In genomic region chr12:69154585-69155363, GRCh38 we compare ENCODE assay signal across 8 cellular contexts.
DNase-seq lines count a peak whose midpoint lies in the region; ATAC-seq, FAIRE-seq and TF ChIP-seq lines count a peak whose summit lies in the region.

No MANE protein-coding gene starts in this region.

- no peaks in the 10 kb centered on the region for H4K20me1 ChIP-seq in HepG2 (ENCODE audit: insufficient read depth, low read length)

- BruUV-seq in HepG2 (replicated peaks; lab: Mats Ljungman, UMichigan): no TSS peak

- no peak overlapping the region for H3K27ac ChIP-seq in HepG2 (ENCODE audit: extremely low read length, insufficient read depth, low read length)

- POLR2A ChIA-PET in HepG2 (lab: Yijun Ruan, JAX): no interaction called here

- ATAC-seq in HG02885 (IDR thresholded peaks at IDR 0.05; ENCODE audit: poor library complexity, unreplicated experiment): peak; percentile 61
- peak; percentile 70 for ATAC-seq in HepG2

- no peak for TF ChIP-seq POLR2A in HepG2 (IDR thresholded peaks at IDR 0.05; ENCODE audit: insufficient read depth in 1 of 2, low read depth in 2 of 2, low read length in 2 of 2)

- H3K4me3 ChIP-seq in HepG2 (replicated peaks in 1 of 3; ENCODE audit: insufficient read depth in 1 of 3, low read depth in 2 of 3, low read length in 3 of 3): no peak overlapping the region

- FAIRE-seq in HepG2 (lab: Jason Lieb, UNC): peak; percentile 73

- peak; percentile 84 for TF ChIP-seq CTCF in HepG2 (CRISPR knock-in tag; IDR thresholded peaks at IDR 0.05)

- H3K27me3 ChIP-seq in HepG2 (ENCODE audit: control insufficient read depth in 1 of 2, insufficient read depth in 2 of 2, low read length in 2 of 2): no peaks in the 10 kb centered on the region

- peaks cover 29% of the 10 kb centered on the region for H3K4me1 ChIP-seq in HepG2 (ENCODE audit: insufficient read depth, low read length)

- H3K36me3 ChIP-seq in HepG2 (replicated peaks in 1 of 2; ENCODE audit: control insufficient read depth in 1 of 2, insufficient read depth in 2 of 2, low read length in 2 of 2): no peaks in the 10 kb centered on the region

- peak overlapping the region; percentile 8 for H2AFZ ChIP-seq in HepG2 (ENCODE audit: low read length)

- CTCF ChIA-PET in HepG2 (lab: Yijun Ruan, JAX; ENCODE audit: low intra/inter-chr PET ratio, low total read pairs): interaction anchor here (1.8 kb wide), 1 partner anchor 99 kb away, joined by 17 read pairs; no protein-coding TSS in a partner anchor

- no peaks in the 10 kb centered on the region for H3K79me2 ChIP-seq in HepG2 (ENCODE audit: insufficient read depth, low read length)

- 0 out of 2 replicates have a peak overlapping the region, but pooled peaks have one; percentile 6 for H3K4me2 ChIP-seq in HepG2 (ENCODE audit: low read depth, low read length)

- in situ Hi-C loops in HepG2 (cut with HindIII; ENCODE audit: extremely low pct_ligation_motif_present, low pct_unique_long_range_greater_than_20kb): loop anchor here (10.0 kb wide), 1 partner anchor 100 kb away; no protein-coding TSS in a partner anchor

- intact Hi-C loops in HepG2 (cut with micrococcal nuclease; ENCODE audit: unreplicated experiment): loop anchor here (1.0 to 10.0 kb wide), 3 partner anchors 100 to 292 kb away; no protein-coding TSS in a partner anchor

- TF ChIP-seq RAD21 in HepG2 (CRISPR knock-in tag; IDR thresholded peaks at IDR 0.05): peak; percentile 43; the same call in 1 of the 2 replicates

- WGBS in HepG2 (ENCODE audit: low lambda C conversion rate): 2% methylated on average over 7 of the region's 7 CpGs

- no peaks in the 10 kb centered on the region for H3K9me3 ChIP-seq in HepG2 (ENCODE audit: low read length)

- TF ChIP-seq EP300 in HepG2 (IDR thresholded peaks at IDR 0.05; ENCODE audit: low read depth in 2 of 2, low read length in 2 of 2) (no peak), HepG2 (CRISPR knock-in tag; IDR thresholded peaks at IDR 0.05; ENCODE audit: borderline replicate concordance) (no peak)

- DNase-seq in GDM1 (lab: John Stamatoyannopoulos, UW) (peak; percentile 52), NCI-H446 treated with DMSO at 0.1 percent for 48 hours (lab: John Stamatoyannopoulos, UW) (peak; percentile 11), cerebellar cortex (ENCODE audit: low spot score) (peak; percentile 58), HepG2 (ENCODE audit: low spot score) (peak; percentile 60), NCI-H226 (no peak)
- DNase-seq in activated CD4-positive, alpha-beta T cell treated with anti-CD3 and anti-CD28 coated beads for 1 hour: peak; percentile 65
- DNase-seq in stimulated activated CD8-positive, alpha-beta memory T cell treated with anti-CD3 and anti-CD28 coated beads, Interleukin-12 subunit alpha, Interleukin-12 subunit beta, amount 100 ng/mL, for 1 hour (ENCODE audit: low read depth): peak; percentile 69

- no peak overlapping the region for H3K9ac ChIP-seq in HepG2 (ENCODE audit: insufficient read depth, low read depth, low read length)

TF ChIP-seq in HepG2, 621 proteins besides CTCF, POLR2A, EP300 and RAD21 (continues in another document):
- TF ChIP-seq, protein P1, sequence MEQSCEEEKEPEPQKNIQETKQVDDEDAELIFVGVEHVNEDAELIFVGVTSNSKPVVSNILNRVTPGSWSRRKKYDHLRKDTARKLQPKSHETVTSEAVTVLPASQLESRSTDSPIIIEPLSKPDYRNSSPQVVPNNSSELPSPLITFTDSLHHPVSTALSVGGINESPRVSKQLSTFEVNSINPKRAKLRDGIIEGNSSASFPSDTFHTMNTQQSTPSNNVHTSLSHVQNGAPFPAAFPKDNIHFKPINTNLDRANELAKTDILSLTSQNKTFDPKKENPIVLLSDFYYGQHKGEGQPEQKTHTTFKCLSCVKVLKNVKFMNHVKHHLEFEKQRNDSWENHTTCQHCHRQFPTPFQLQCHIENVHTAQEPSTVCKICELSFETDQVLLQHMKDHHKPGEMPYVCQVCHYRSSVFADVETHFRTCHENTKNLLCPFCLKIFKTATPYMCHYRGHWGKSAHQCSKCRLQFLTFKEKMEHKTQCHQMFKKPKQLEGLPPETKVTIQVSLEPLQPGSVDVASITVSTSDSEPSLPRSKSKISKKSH (CRISPR knock-in tag; IDR thresholded peaks at IDR 0.05; ENCODE audit: borderline replicate concordance): no peak
- no peak for TF ChIP-seq ZNF576 (CRISPR knock-in tag; IDR thresholded peaks at IDR 0.05)
- no peak for TF ChIP-seq SAFB2 (CRISPR knock-in tag; IDR thresholded peaks at IDR 0.05; ENCODE audit: borderline replicate concordance, low read depth)
- no peak for TF ChIP-seq HES4 (CRISPR knock-in tag; IDR thresholded peaks at IDR 0.05; ENCODE audit: borderline replicate concordance)
- TF ChIP-seq ZNF138 (CRISPR knock-in tag; IDR thresholded peaks at IDR 0.05; ENCODE audit: low read depth): no peak
- TF ChIP-seq, protein P2, sequence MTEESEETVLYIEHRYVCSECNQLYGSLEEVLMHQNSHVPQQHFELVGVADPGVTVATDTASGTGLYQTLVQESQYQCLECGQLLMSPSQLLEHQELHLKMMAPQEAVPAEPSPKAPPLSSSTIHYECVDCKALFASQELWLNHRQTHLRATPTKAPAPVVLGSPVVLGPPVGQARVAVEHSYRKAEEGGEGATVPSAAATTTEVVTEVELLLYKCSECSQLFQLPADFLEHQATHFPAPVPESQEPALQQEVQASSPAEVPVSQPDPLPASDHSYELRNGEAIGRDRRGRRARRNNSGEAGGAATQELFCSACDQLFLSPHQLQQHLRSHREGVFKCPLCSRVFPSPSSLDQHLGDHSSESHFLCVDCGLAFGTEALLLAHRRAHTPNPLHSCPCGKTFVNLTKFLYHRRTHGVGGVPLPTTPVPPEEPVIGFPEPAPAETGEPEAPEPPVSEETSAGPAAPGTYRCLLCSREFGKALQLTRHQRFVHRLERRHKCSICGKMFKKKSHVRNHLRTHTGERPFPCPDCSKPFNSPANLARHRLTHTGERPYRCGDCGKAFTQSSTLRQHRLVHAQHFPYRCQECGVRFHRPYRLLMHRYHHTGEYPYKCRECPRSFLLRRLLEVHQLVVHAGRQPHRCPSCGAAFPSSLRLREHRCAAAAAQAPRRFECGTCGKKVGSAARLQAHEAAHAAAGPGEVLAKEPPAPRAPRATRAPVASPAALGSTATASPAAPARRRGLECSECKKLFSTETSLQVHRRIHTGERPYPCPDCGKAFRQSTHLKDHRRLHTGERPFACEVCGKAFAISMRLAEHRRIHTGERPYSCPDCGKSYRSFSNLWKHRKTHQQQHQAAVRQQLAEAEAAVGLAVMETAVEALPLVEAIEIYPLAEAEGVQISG (CRISPR knock-in tag; IDR thresholded peaks at IDR 0.05): no peak
- no peak for TF ChIP-seq SIN3B (IDR thresholded peaks at IDR 0.05; ENCODE audit: low read length)
- TF ChIP-seq ARID5B (CRISPR knock-in tag; IDR thresholded peaks at IDR 0.05): peak; percentile 31; the same call in 1 of the 2 replicates
- TF ChIP-seq, protein P3, sequence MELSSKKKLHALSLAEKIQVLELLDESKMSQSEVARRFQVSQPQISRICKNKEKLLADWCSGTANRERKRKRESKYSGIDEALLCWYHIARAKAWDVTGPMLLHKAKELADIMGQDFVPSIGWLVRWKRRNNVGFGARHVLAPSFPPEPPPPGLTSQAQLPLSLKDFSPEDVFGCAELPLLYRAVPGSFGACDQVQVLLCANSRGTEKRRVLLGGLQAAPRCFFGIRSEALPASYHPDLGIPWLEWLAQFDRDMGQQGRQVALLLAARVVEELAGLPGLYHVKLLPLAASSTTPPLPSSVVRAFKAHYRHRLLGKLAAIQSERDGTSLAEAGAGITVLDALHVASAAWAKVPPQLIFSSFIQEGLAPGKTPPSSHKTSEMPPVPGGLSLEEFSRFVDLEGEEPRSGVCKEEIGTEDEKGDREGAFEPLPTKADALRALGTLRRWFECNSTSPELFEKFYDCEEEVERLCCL (CRISPR knock-in tag; IDR thresholded peaks at IDR 0.05; ENCODE audit: borderline replicate concordance): no peak
- no peak for TF ChIP-seq ZBTB34 (CRISPR knock-in tag; IDR thresholded peaks at IDR 0.05)
